In genomic region chr2:229412686-229413085, GRCh38 we compare ENCODE assay signal across 28 cellular contexts.
"Had no signal": no experiment of that assay in that cellular context is flagged by ENCODE, and none has a peak within 500 bp of the region (broad histone marks: within the 10 kb centered on the region; RNA-seq: fewer than 3 reads in every experiment).

No MANE protein-coding gene starts in this region.

- DNase-seq: activated CD4-positive, alpha-beta T cell treated with anti-CD3 and anti-CD28 coated beads for 1 hour; activated CD8-positive, alpha-beta memory T cell treated with anti-CD3 and anti-CD28 coated beads, Interleukin-2, amount 10 ng/mL, durations not matched to agents 7 days and 5 days; activated CD8-positive, alpha-beta T cell treated with anti-CD3 and anti-CD28 coated beads, Interleukin-2, amount 10 ng/mL, durations not matched to agents 7 days and 5 days; activated naive CD4-positive, alpha-beta T cell; activated T-cell treated with anti-CD3 and anti-CD28 coated beads, Interleukin-2, amount 50 U/mL, for 48 hours; adrenal gland; aorta; central memory CD4-positive, alpha-beta T cell; endodermal cell; kidney; left colon; mammary epithelial cell; naive B cell; nephron progenitor cell; pancreas; retina; stimulated activated CD4-positive, alpha-beta T cell treated with anti-CD3 and anti-CD28 coated beads, Interleukin-4, amount 100 ng/mL, for 24 hours; substantia nigra; T-helper 17 cell; T1000 had no signal

- ATAC-seq: activated CD8-positive, alpha-beta memory T cell treated with anti-CD3 and anti-CD28 coated beads, Interleukin-2, amount 10 ng/mL, durations not matched to agents 7 days and 5 days; activated CD8-positive, alpha-beta T cell treated with anti-CD3 and anti-CD28 coated beads, Interleukin-2, amount 10 ng/mL, durations not matched to agents 7 days and 5 days; esophagus mucosa; left colon; pancreas; sciatic nerve; stimulated activated effector memory CD8-positive, alpha-beta T cell treated with anti-CD3 and anti-CD28 coated beads, Interleukin-12 subunit alpha, Interleukin-12 subunit beta, amount 100 ng/mL, for 72 hours; T-helper 17 cell; WTC11 had no signal

- H3K9me3 ChIP-seq: adrenal gland, neutrophil, pancreas, prostate gland, tibial nerve had no signal

- H3K4me3 ChIP-seq: adrenal gland, pancreas, prostate gland, skin epidermis, tibial nerve had no signal

- H3K4me1 ChIP-seq: prostate gland had no signal

- H3K27ac ChIP-seq: adrenal gland, neutrophil, pancreas, prostate gland had no signal

- H3K27me3 ChIP-seq: adrenal gland, pancreas, tibial nerve had no signal

- H3K36me3 ChIP-seq: adrenal gland, neutrophil, pancreas, prostate gland, tibial nerve had no signal
